ENCODE assay signal across 26 cellular contexts in genomic region chr3:87788516-87788915, GRCh38. TPM values are rescaled to one million over a fixed set of nuclear protein-coding genes. Genes with fewer than 3 reads are reported as not detected.
"Had no signal": no experiment of that assay in that cellular context is flagged by ENCODE, and none has a peak within 500 bp of the region (broad histone marks: within the 10 kb centered on the region; RNA-seq: fewer than 3 reads in every experiment).

No MANE protein-coding gene starts in this region.

- H3K27ac ChIP-seq: stomach, suprapubic skin, testis, thoracic aorta, thyroid gland, tibial artery, tibial nerve, transverse colon, upper lobe of left lung, upper lobe of right lung, uterus, vagina had no signal

- H3K36me3 ChIP-seq: stomach, suprapubic skin, thoracic aorta, thyroid gland, tibial artery, tibial nerve, transverse colon, upper lobe of left lung, upper lobe of right lung, uterus, vagina had no signal

- H3K27me3 ChIP-seq: testis, vagina had no signal

- H3K9me3 ChIP-seq: suprapubic skin, testis, thoracic aorta, thyroid gland, tibial artery, tibial nerve, transverse colon, upper lobe of left lung, upper lobe of right lung, uterus, vagina had no signal

- FAIRE-seq: urothelium cell line had no signal

- H3K4me1 ChIP-seq: uterus had no signal

- H3K4me3 ChIP-seq: stomach, suprapubic skin, testis, thoracic aorta, thyroid gland, tibial artery, tibial nerve, transverse colon, upper lobe of left lung, upper lobe of right lung, uterus, vagina had no signal

- DNase-seq: stimulated activated CD4-positive, alpha-beta T cell treated with anti-CD3 and anti-CD28 coated beads, Interleukin-2, amount 100 ng/mL, for 48 hours; stimulated activated CD4-positive, alpha-beta T cell treated with anti-CD3 and anti-CD28 coated beads, Interleukin-4, amount 100 ng/mL, for 1 hour; stimulated activated CD4-positive, alpha-beta T cell treated with anti-CD3 and anti-CD28 coated beads, Interleukin-4, amount 100 ng/mL, for 24 hours; stimulated activated CD4-positive, alpha-beta T cell treated with anti-CD3 and anti-CD28 coated beads, Interleukin-4, amount 100 ng/mL, for 4 hours; stimulated activated CD8-positive, alpha-beta memory T cell treated with anti-CD3 and anti-CD28 coated beads, Interleukin-4, amount 100 ng/mL, for 48 hours; stimulated activated naive B cell treated with anti-CD40 and anti-IgM and Interleukin-4, amounts not matched to agents 10 μg/mL and 1 μg/mL and 100 μg/mL, for 72 hours; stimulated activated naive CD4-positive, alpha-beta T cell; stimulated activated naive CD4-positive, alpha-beta T cell treated with Interleukin-2 at 50 U/mL for 16 hours; stimulated activated naive CD8-positive, alpha-beta T cell treated with anti-CD3 and anti-CD28 coated beads, Interleukin-15, amount 100 ng/mL, for 72 hours; stimulated activated naive CD8-positive, alpha-beta T cell treated with anti-CD3 and anti-CD28 coated beads, Interleukin-15, Interleukin-2, amounts not matched to agents 100 U/mL and 50 U/mL, for 24 hours; stomach; substantia nigra; testis; thyroid gland; tibial artery; transverse colon; upper lobe of left lung; upper lobe of right lung; uterus had no signal

- ATAC-seq: stimulated activated effector memory CD8-positive, alpha-beta T cell treated with anti-CD3 and anti-CD28 coated beads, Interleukin-12 subunit alpha, Interleukin-12 subunit beta, amount 100 ng/mL, for 72 hours; stimulated activated memory B cell treated with anti-CD40 and anti-IgM and Interleukin-4, amounts not matched to agents 10 μg/mL and 1 μg/mL and 100 μg/mL, for 72 hours; stimulated activated naive B cell treated with anti-CD40 and anti-IgM and Interleukin-4, amounts not matched to agents 10 μg/mL and 1 μg/mL and 100 μg/mL, for 72 hours; stimulated activated naive CD8-positive, alpha-beta T cell treated with anti-CD3 and anti-CD28 coated beads, Interleukin-15, amount 100 ng/mL, for 72 hours; stimulated activated naive CD8-positive, alpha-beta T cell treated with anti-CD3 and anti-CD28 coated beads, Interleukin-15, Interleukin-2, amounts not matched to agents 100 U/mL and 50 U/mL, for 24 hours; upper lobe of right lung had no signal

RNA-seq across cellular contexts. Expression of gene HTR1F, which starts 4.0 kb away (rescaled TPM):
- total RNA-seq: vagina had no signal
